18 cellular contexts compared by ENCODE assay signal in genomic region chr4:134518574-134519217, GRCh38.
DNase-seq lines count a peak whose midpoint lies in the region; FAIRE-seq and TF ChIP-seq lines count a peak whose summit lies in the region.
"Had no signal": no experiment of that assay in that cellular context is flagged by ENCODE, and none has a peak within 500 bp of the region (broad histone marks: within the 10 kb centered on the region; RNA-seq: fewer than 3 reads in every experiment).

No MANE protein-coding gene starts in this region.

- CTCF ChIA-PET in endothelial cell of umbilical vein (lab: Charles Lee): interaction anchor here (0.8 to 1.4 kb wide), 3 partner anchors 8 to 387 kb away, joined by 3 read pairs; no protein-coding TSS in a partner anchor
- CTCF ChIA-PET in CD4-positive, alpha-beta memory T cell (lab: Charles Lee; ENCODE audit: partially characterized antibody): no interaction called here

- no peaks in the 10 kb centered on the region for H3K79me2 ChIP-seq in endothelial cell of umbilical vein (ENCODE audit: control insufficient read depth, insufficient read depth, low read length)

- no TSS peak for BruUV-seq in endothelial cell of umbilical vein (replicated peaks; lab: Mats Ljungman, UMichigan)

- H3K27ac Mint-ChIP-seq in CD4-positive, alpha-beta memory T cell: no peak overlapping the region
- H3K27ac Mint-ChIP-seq: CD4-positive, alpha-beta T cell had no signal

- TF ChIP-seq POLR2A in endothelial cell of umbilical vein (IDR thresholded peaks at IDR 0.05; ENCODE audit: low read depth, low read length): no peak

- dilution Hi-C loops in endothelial cell of umbilical vein (cut with MboI; ENCODE audit: extremely low pct_ligation_motif_present, low sequenced_read_pairs): no loop called here

- H3K4me1 ChIP-seq in endothelial cell of umbilical vein (ENCODE audit: control insufficient read depth, extremely low read depth, insufficient read depth, low read length) (peaks cover 3% of the 10 kb centered on the region), BE2C (no peaks in the 10 kb centered on the region)
- H3K4me1 ChIP-seq in CD4-positive, alpha-beta memory T cell (ENCODE audit: insufficient read depth, low read length): no peaks in the 10 kb centered on the region
- H3K4me1 ChIP-seq: A549 had no signal

- H3K27me3 ChIP-seq in endothelial cell of umbilical vein (ENCODE audit: control insufficient read depth in 2 of 2, insufficient read depth in 2 of 2, low read length in 2 of 2) (no peaks in the 10 kb centered on the region), BE2C (no peaks in the 10 kb centered on the region)
- H3K27me3 ChIP-seq in CD4-positive, alpha-beta memory T cell (ENCODE audit: insufficient read depth, low read length): no peaks in the 10 kb centered on the region

- H3K4me2 ChIP-seq in endothelial cell of umbilical vein (ENCODE audit: insufficient read depth, low read length): no peak overlapping the region
- H3K4me2 ChIP-seq: A549 had no signal

- H3K9me1 ChIP-seq in endothelial cell of umbilical vein (replicated peaks; ENCODE audit: control insufficient read depth, extremely low read depth, insufficient read depth, low read length): no peaks in the 10 kb centered on the region

- no peak for FAIRE-seq in endothelial cell of umbilical vein (lab: Jason Lieb, UNC)
- FAIRE-seq: A549 had no signal

- no peak overlapping the region for H3K9ac ChIP-seq in endothelial cell of umbilical vein (replicated peaks; ENCODE audit: extremely low read depth, insufficient read depth, low read length)

- H3K4me1 Mint-ChIP-seq in CD4-positive, alpha-beta memory T cell: no peaks in the 10 kb centered on the region

- no peak overlapping the region for H3K27ac ChIP-seq in endothelial cell of umbilical vein (ENCODE audit: insufficient read depth, low read depth, low read length)
- H3K27ac ChIP-seq in CD4-positive, alpha-beta memory T cell (ENCODE audit: low read depth, low read length): no peak overlapping the region
- H3K27ac ChIP-seq: A549 had no signal

- no peaks in the 10 kb centered on the region for H3K9me3 ChIP-seq in endothelial cell of umbilical vein (replicated peaks; ENCODE audit: control insufficient read depth, insufficient read depth, low read length)
- H3K9me3 ChIP-seq in BE2C: no peaks in the 10 kb centered on the region
- H3K9me3 ChIP-seq in CD4-positive, alpha-beta memory T cell (ENCODE audit: control insufficient read depth in 1 of 2, low read length in 2 of 2): no peaks in the 10 kb centered on the region
- H3K9me3 ChIP-seq: A549 had no signal

- H3K9me3 Mint-ChIP-seq in CD4-positive, alpha-beta memory T cell: peaks cover 0 to 11% (median 4%) of the 10 kb centered on the region in 8 donors

- no peaks in the 10 kb centered on the region for H3K36me3 Mint-ChIP-seq in CD4-positive, alpha-beta memory T cell

- H3K36me3 ChIP-seq in endothelial cell of umbilical vein (ENCODE audit: control insufficient read depth in 2 of 2, extremely low read depth in 1 of 2, insufficient read depth in 2 of 2, low read length in 2 of 2): no peaks in the 10 kb centered on the region
- H3K36me3 ChIP-seq in BE2C: no peaks in the 10 kb centered on the region
- no peaks in the 10 kb centered on the region for H3K36me3 ChIP-seq in CD4-positive, alpha-beta memory T cell (ENCODE audit: insufficient read depth, low read length)

- H3K4me3 ChIP-seq in endothelial cell of umbilical vein (replicated peaks in 1 of 3; ENCODE audit: insufficient read depth in 1 of 3, low read depth in 1 of 3, low read length in 3 of 3) (no peak overlapping the region), BE2C (ENCODE audit: low read depth, low read length) (no peak overlapping the region)
- no peak overlapping the region for H3K4me3 ChIP-seq in CD4-positive, alpha-beta memory T cell (ENCODE audit: low read length in 2 of 2)
- H3K4me3 ChIP-seq: A549 had no signal

- peak; percentile 19 for DNase-seq in SIG-M5 treated with dmso at 0.1 percent for 504 hours (lab: John Stamatoyannopoulos, UW; ENCODE audit: unreplicated experiment)
- no peak for DNase-seq in SIG-M5 (lab: John Stamatoyannopoulos, UW)
- DNase-seq in NOMO-1 treated with DMSO at 0.1 percent for 48 hours (lab: John Stamatoyannopoulos, UW; ENCODE audit: unreplicated experiment): peak; percentile 66
- no peak for DNase-seq in endothelial cell of umbilical vein (ENCODE audit: low read depth, low spot score)
- no peak for DNase-seq in activated T-cell treated with anti-CD3 and anti-CD28 coated beads, Interleukin-2, amount 50 U/mL, for 1 hour
- DNase-seq in BE2C: no peak
- DNase-seq in CD4-positive, alpha-beta memory T cell: no peak
- DNase-seq: AML-193; CD4-positive, alpha-beta T cell; EL; HCEC 1CT; IMR-90; Kasumi-1; NCI-H1436 treated with DMSO at 0.1 percent for 48 hours; NCI-H226; NCI-H526 treated with DMSO at 0.1 percent for 48 hours; SHP77 treated with DMSO at 0.1 percent for 48 hours had no signal

- H4K20me1 ChIP-seq in endothelial cell of umbilical vein (replicated peaks; ENCODE audit: control insufficient read depth, extremely low read depth, insufficient read depth, low read length): no peaks in the 10 kb centered on the region

- POLR2A ChIA-PET in endothelial cell of umbilical vein (lab: Charles Lee): no interaction called here
- POLR2A ChIA-PET in CD4-positive, alpha-beta memory T cell (lab: Charles Lee; ENCODE audit: partially characterized antibody): no interaction called here

- no peak for TF ChIP-seq CTCF in endothelial cell of umbilical vein (IDR thresholded peaks at IDR 0.05; ENCODE audit: extremely low read depth in 1 of 2, insufficient read depth in 1 of 2, low read depth in 1 of 2, low read length in 2 of 2)
- TF ChIP-seq CTCF in BE2C (IDR thresholded peaks at IDR 0.05; ENCODE audit: low read depth, low read length): no peak

- H2AFZ ChIP-seq in endothelial cell of umbilical vein (ENCODE audit: low read depth, low read length): peak overlapping the region; percentile 7

- no peak overlapping the region for H3K4me3 Mint-ChIP-seq in CD4-positive, alpha-beta memory T cell
- H3K4me3 Mint-ChIP-seq: CD4-positive, alpha-beta T cell had no signal

- H3K27me3 Mint-ChIP-seq in CD4-positive, alpha-beta memory T cell: no peaks in the 10 kb centered on the region
- H3K27me3 Mint-ChIP-seq: CD4-positive, alpha-beta T cell had no signal

- intact Hi-C loops in endothelial cell of umbilical vein (cut with micrococcal nuclease): no loop called here
- intact Hi-C loops in CD4-positive, alpha-beta memory T cell (cut with micrococcal nuclease): no loop called here

TF ChIP-seq in endothelial cell of umbilical vein, 7 proteins besides CTCF, POLR2A, EP300 and RAD21:
- TF ChIP-seq POLR2AphosphoS5 (IDR thresholded peaks at IDR 0.05; ENCODE audit: insufficient read depth, low read depth, low read length): no peak
- TF ChIP-seq GATA2 (IDR thresholded peaks at IDR 0.05; ENCODE audit: insufficient read depth, insufficient read length, low read depth, low read length): peak; percentile 11
- no peak for TF ChIP-seq MYC (IDR thresholded peaks at IDR 0.05; ENCODE audit: low read depth, low read length)

Comparison
In these comparisons a context has a peak if more than half of its experiments do, and no peak if none do; other contexts are left out.
1. DNase-seq: peak in SIG-M5 treated with dmso at 0.1 percent for 504 hours (single experiment) and NOMO-1 treated with DMSO at 0.1 percent for 48 hours (single experiment); none in SIG-M5 (single experiment), endothelial cell of umbilical vein (single experiment), activated T-cell treated with anti-CD3 and anti-CD28 coated beads, Interleukin-2, amount 50 U/mL, for 1 hour (single experiment), BE2C (single experiment) and CD4-positive, alpha-beta memory T cell (0 of 5).